In the genomic region with DNA sequence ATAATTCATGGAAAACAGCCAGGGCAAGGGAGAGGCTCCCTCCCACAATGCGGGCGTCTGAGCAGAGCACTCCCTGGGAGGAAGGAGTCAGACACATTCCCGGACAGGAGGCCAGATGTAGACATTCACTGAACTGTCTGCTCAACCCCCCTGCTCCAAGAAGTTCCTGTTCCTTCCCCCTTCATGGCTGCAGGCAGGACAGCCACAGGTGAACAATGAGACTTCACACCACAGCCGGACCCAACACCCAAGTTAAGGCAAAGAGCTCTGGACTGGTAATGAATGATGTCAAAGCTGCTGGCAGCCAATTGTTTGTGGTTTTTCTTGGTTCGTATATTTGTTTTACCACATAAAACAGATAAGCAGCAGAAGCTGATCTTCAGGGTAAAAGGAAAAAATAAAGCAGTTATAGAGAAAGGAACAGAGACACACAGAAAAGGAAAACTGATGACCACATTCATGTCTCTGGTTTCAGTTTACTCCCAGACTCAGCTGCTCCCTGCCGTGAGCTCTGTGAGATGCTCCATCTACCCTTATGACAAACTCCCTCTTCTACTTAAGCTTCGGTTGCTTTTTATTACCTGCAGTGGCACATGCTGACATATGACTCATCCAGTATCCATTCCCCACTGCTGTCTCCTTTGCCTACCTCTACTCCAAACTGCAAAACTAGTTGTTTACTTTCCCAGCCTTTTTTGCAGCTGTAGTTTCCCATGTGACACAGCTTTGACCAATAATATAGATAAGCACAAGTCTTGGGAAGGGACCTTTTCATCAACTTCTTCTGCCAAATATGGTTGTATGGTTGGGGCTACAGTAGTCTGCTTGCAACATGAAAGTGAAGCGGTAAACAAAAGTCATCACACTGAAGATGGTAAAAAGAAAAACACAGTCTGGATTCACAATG, we compare ENCODE assay signal across 7 cellular contexts. TPM values are rescaled to one million over a fixed set of nuclear protein-coding genes. Genes with fewer than 3 reads are reported as not detected.
DNase-seq lines count a peak whose midpoint lies in the region; ATAC-seq lines count a peak whose summit lies in the region.

No MANE protein-coding gene starts in this region.

- H3K9me3 ChIP-seq in iPS-20b (ENCODE audit: insufficient read depth, low read depth, low read length), result no peaks in the 10 kb centered on the region

- H3K27ac ChIP-seq in iPS-20b (ENCODE audit: low read length), result no peak overlapping the region

- H3K4me3 ChIP-seq in GM08714 (ENCODE audit: low read length) (peak overlapping the region; percentile 26; the same call in 1 of the 2 replicates), iPS-20b (ENCODE audit: low read length) (no peak overlapping the region)

- no peaks in the 10 kb centered on the region; the same call in 1 of the 2 replicates for H3K4me1 ChIP-seq in iPS-20b (ENCODE audit: insufficient read depth, low read length)

- ATAC-seq in HG03378 (IDR thresholded peaks at IDR 0.05; ENCODE audit: unreplicated experiment) (peak; percentile 69), GM21825 (IDR thresholded peaks at IDR 0.05; ENCODE audit: unreplicated experiment) (no peak)

- peaks cover 7% of the 10 kb centered on the region for H3K27me3 Mint-ChIP-seq in activated CD4-positive, alpha-beta T cell treated with anti-CD3 and anti-CD28 coated beads, Interleukin-2, amount 10 ng/mL, durations not matched to agents 7 days and 5 days

- H3K9ac ChIP-seq in iPS-20b (ENCODE audit: low read depth, low read length), result 0 out of 2 replicates have a peak overlapping the region, but pooled peaks have one; percentile 11

- peak overlapping the region; percentile 89 for H3K27ac Mint-ChIP-seq in activated CD4-positive, alpha-beta T cell treated with anti-CD3 and anti-CD28 coated beads, Interleukin-2, amount 10 ng/mL, durations not matched to agents 7 days and 5 days

- peak overlapping the region; percentile 65 for H3K4me3 Mint-ChIP-seq in activated CD4-positive, alpha-beta T cell treated with anti-CD3 and anti-CD28 coated beads, Interleukin-2, amount 10 ng/mL, durations not matched to agents 7 days and 5 days

- no peaks in the 10 kb centered on the region for H3K36me3 Mint-ChIP-seq in activated CD4-positive, alpha-beta T cell treated with anti-CD3 and anti-CD28 coated beads, Interleukin-2, amount 10 ng/mL, durations not matched to agents 7 days and 5 days (ENCODE audit: low read depth)

- peaks cover 44% of the 10 kb centered on the region for H3K4me1 Mint-ChIP-seq in activated CD4-positive, alpha-beta T cell treated with anti-CD3 and anti-CD28 coated beads, Interleukin-2, amount 10 ng/mL, durations not matched to agents 7 days and 5 days

- intact Hi-C loops in posterior cingulate gyrus (cut with DNase I), result no loop called here

- no peaks in the 10 kb centered on the region for H3K9me3 Mint-ChIP-seq in activated CD4-positive, alpha-beta T cell treated with anti-CD3 and anti-CD28 coated beads, Interleukin-2, amount 10 ng/mL, durations not matched to agents 7 days and 5 days

- H3K27me3 ChIP-seq in iPS-20b (ENCODE audit: insufficient read depth, low read length), result no peaks in the 10 kb centered on the region

- peaks cover 63% of the 10 kb centered on the region for H3K36me3 ChIP-seq in iPS-20b (ENCODE audit: insufficient read depth, low read depth, low read length)

- CTCF ChIA-PET in activated CD4-positive, alpha-beta T cell treated with anti-CD3 and anti-CD28 coated beads, Interleukin-2, amount 10 ng/mL, durations not matched to agents 7 days and 5 days (lab: Charles Lee), result interaction anchor here (0.6 to 1.3 kb wide), 4 partner anchors 8 to 449 kb away, joined by 3 to 5 read pairs (median 3); no protein-coding TSS in a partner anchor

- POLR2A ChIA-PET in activated CD4-positive, alpha-beta T cell treated with anti-CD3 and anti-CD28 coated beads, Interleukin-2, amount 10 ng/mL, durations not matched to agents 7 days and 5 days (lab: Charles Lee), result interaction anchor here (1.0 kb wide), 1 partner anchor 1330 kb away, joined by 3 read pairs; the partner anchor contains the start of gene STAG1

- peak; percentile 48 for DNase-seq in activated CD4-positive, alpha-beta T cell treated with anti-CD3 and anti-CD28 coated beads, Interleukin-2, amount 10 ng/mL, durations not matched to agents 7 days and 5 days
- DNase-seq in posterior cingulate gyrus (no peak), NCI-H2081 treated with DMSO at 0.1 percent for 48 hours (lab: John Stamatoyannopoulos, UW) (no peak)

RNA-seq across cellular contexts. Expression of gene DZIP1L, which starts 33.1 kb away (rescaled TPM):
- total RNA-seq in activated CD4-positive, alpha-beta T cell treated with anti-CD3 and anti-CD28 coated beads, Interleukin-2, amount 10 ng/mL, durations not matched to agents 7 days and 5 days, result under 1 TPM; 0.37 to 0.40 TPM

RNA-seq across cellular contexts. Expression of gene A4GNT, which starts 49.9 kb away (rescaled TPM):
- not detected for total RNA-seq in activated CD4-positive, alpha-beta T cell treated with anti-CD3 and anti-CD28 coated beads, Interleukin-2, amount 10 ng/mL, durations not matched to agents 7 days and 5 days
